1 cellular context compared by ENCODE assay signal in the genomic region with DNA sequence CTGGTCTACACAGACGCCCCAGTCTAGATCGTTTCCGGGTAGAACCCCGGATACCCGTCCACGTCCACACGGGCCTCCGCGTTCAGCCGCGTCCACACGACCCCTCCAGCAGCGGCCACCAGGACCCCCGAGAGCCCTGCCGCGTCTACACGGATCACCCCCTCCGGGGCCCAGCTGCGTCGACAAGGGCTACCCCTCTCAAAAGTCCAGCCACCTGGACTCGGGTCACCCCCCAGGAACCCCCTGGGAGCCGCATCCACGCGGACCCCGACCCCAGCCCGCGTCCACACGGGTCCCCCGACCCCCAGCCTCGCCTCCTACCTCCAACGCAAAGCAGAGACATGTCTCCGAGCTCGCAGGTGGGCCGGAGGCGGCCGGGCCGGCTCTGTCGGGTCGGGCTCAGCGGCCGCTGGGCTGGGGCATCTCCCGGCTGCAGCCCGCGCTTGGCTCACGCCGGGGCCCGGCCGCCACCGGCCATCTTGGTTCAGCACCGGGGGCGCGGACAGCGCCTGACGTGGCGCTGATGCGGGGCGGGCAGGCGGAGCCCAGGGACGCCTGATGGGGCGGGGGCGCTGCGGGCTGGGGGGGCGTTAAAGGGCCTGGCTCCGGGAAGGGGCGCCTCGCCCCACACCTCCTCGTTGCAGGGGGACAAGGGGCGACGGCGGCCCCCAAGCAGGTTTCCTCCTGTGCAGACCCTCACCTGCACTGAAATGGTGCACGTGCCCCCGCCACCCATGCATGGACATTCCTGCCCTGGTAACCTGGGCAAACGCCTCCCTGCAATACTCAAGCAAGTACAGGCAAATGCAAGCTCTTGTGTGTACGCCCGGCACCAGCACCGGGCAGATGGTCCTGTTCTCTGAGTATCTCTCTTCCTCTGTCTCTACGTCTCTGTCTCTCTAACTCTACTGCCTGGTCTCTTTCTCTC.
A peak's percentile ranks its signal among the peaks of the same experiment; 100 is the strongest.
TF ChIP-seq lines count a peak whose summit lies in the region.

A gene (minus strand): TSS at position 498 of the 928 bp plus-strand sequence. CDS start 155 bp downstream, at position 343.

TF ChIP-seq in H1, 55 proteins besides CTCF, POLR2A, EP300 and RAD21:
- TF ChIP-seq, protein P1, sequence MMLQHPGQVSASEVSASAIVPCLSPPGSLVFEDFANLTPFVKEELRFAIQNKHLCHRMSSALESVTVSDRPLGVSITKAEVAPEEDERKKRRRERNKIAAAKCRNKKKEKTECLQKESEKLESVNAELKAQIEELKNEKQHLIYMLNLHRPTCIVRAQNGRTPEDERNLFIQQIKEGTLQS (IDR thresholded peaks at IDR 0.05; ENCODE audit: insufficient read depth, low read depth, low read length), result no peak
- TF ChIP-seq CHD2 (IDR thresholded peaks at IDR 0.05; ENCODE audit: low read length) (no peak), HDAC6 (IDR thresholded peaks at IDR 0.05; ENCODE audit: low read depth, low read length) (no peak), SP1 (IDR thresholded peaks at IDR 0.05; ENCODE audit: low read depth, low read length) (no peak), ZNF274 (IDR thresholded peaks at IDR 0.05; ENCODE audit: borderline replicate concordance, extremely low read depth, low read length) (no peak), JUND (IDR thresholded peaks at IDR 0.05; ENCODE audit: low read length) (no peak), SUZ12 (IDR thresholded peaks at IDR 0.05; ENCODE audit: low read length) (no peak), GTF2F1 (IDR thresholded peaks at IDR 0.05; ENCODE audit: borderline replicate concordance, low read depth, low read length) (no peak), EGR1 (IDR thresholded peaks at IDR 0.05; ENCODE audit: borderline replicate concordance, low read depth, low read length) (no peak), RNF2 (IDR thresholded peaks at IDR 0.05; ENCODE audit: borderline replicate concordance, low read depth, low read length, missing control alignments, poor library complexity, severe bottlenecking) (no peak), ASH2L (IDR thresholded peaks at IDR 0.05; ENCODE audit: low read length) (no peak), CBX8 (IDR thresholded peaks at IDR 0.05; ENCODE audit: borderline replicate concordance, low read depth, low read length) (no peak), POLR2AphosphoS5 (IDR thresholded peaks at IDR 0.05; ENCODE audit: low read depth, low read length) (no peak), FOSL1 (IDR thresholded peaks at IDR 0.05; ENCODE audit: insufficient read depth, low read depth, low read length) (no peak), KDM1A (IDR thresholded peaks at IDR 0.05; ENCODE audit: borderline replicate concordance, low read length) (no peak), SIN3A (conservative IDR thresholded peaks at IDR 0.05 in 1 of 2, IDR thresholded peaks at IDR 0.05 in 1 of 2; ENCODE audit: low read depth in 1 of 2, low read length in 2 of 2) (peak; percentile 97 to 99), MAFK (IDR thresholded peaks at IDR 0.05; ENCODE audit: low read depth, low read length) (no peak), KDM4A (IDR thresholded peaks at IDR 0.05; ENCODE audit: low read depth, low read length, severe bottlenecking) (peak; percentile 2), CBX5 (IDR thresholded peaks at IDR 0.05; ENCODE audit: low read depth, low read length) (no peak), CHD1 (IDR thresholded peaks at IDR 0.05; ENCODE audit: low read depth, low read length) (no peak), TCF12 (IDR thresholded peaks at IDR 0.05; ENCODE audit: low read depth, low read length) (no peak), BACH1 (IDR thresholded peaks at IDR 0.05; ENCODE audit: low read length) (no peak; the same call in 1 of the 2 replicates), GABPA (IDR thresholded peaks at IDR 0.05; ENCODE audit: borderline replicate concordance, insufficient read depth, low read length) (peak; percentile 67; the same call in 1 of the 2 replicates), JUN (IDR thresholded peaks at IDR 0.05; ENCODE audit: low read depth, low read length) (no peak), RFX5 (IDR thresholded peaks at IDR 0.05; ENCODE audit: borderline replicate concordance, low read depth, low read length) (no peak), CEBPB (IDR thresholded peaks at IDR 0.05; ENCODE audit: low read depth, low read length) (no peak), SAP30 (IDR thresholded peaks at IDR 0.05; ENCODE audit: insufficient read depth, insufficient replicate concordance, low read length) (peak; percentile 52), BCL11A (IDR thresholded peaks at IDR 0.05; ENCODE audit: low read depth in 2 of 2, low read length in 2 of 2) (no peak), SP4 (IDR thresholded peaks at IDR 0.05; ENCODE audit: low read length) (no peak), CREB1 (IDR thresholded peaks at IDR 0.05) (peak; percentile 90), SIX5 (IDR thresholded peaks at IDR 0.05; ENCODE audit: low read depth, low read length) (no peak), TEAD4 (IDR thresholded peaks at IDR 0.05; ENCODE audit: low read depth, low read length) (no peak), TAF7 (optimal IDR thresholded peaks at IDR 0.05; ENCODE audit: borderline replicate concordance, low read depth, low read length) (no peak), SRF (IDR thresholded peaks at IDR 0.05; ENCODE audit: low read depth, low read length) (no peak), RBBP5 (IDR thresholded peaks at IDR 0.05; ENCODE audit: borderline replicate concordance, low read depth, low read length) (no peak), HDAC2 (IDR thresholded peaks at IDR 0.05; ENCODE audit: borderline replicate concordance in 1 of 2, low read depth in 2 of 2, low read length in 2 of 2) (peak; percentile 33 to 59; a peak in 2 of 4 replicates), PHF8 (conservative IDR thresholded peaks at IDR 0.05; ENCODE audit: low read depth, low read length) (peak; percentile 3; the same call in 1 of the 2 replicates), NANOG (IDR thresholded peaks at IDR 0.05; ENCODE audit: insufficient read depth, low read depth, low read length, poor library complexity, severe bottlenecking) (peak; percentile 2), CTBP2 (IDR thresholded peaks at IDR 0.05; ENCODE audit: borderline replicate concordance, insufficient read depth, insufficient read length, low read length) (no peak), RXRA (IDR thresholded peaks at IDR 0.05; ENCODE audit: insufficient read depth, low read depth, low read length) (no peak), NRF1 (IDR thresholded peaks at IDR 0.05; ENCODE audit: low read depth, low read length) (no peak), EZH2 (IDR thresholded peaks at IDR 0.05; ENCODE audit: low read depth, low read length, severe bottlenecking) (no peak), POU5F1 (IDR thresholded peaks at IDR 0.05; ENCODE audit: low read depth, low read length) (no peak), BRCA1 (IDR thresholded peaks at IDR 0.05; ENCODE audit: low read depth, low read length) (no peak), TAF1 (IDR thresholded peaks at IDR 0.05; ENCODE audit: low read depth, low read length) (peak; percentile 51; the same call in 1 of the 2 replicates), YY1 (IDR thresholded peaks at IDR 0.05; ENCODE audit: low read depth, low read length) (peak; percentile 98), SP2 (IDR thresholded peaks at IDR 0.05; ENCODE audit: low read length) (no peak), TBP (IDR thresholded peaks at IDR 0.05; ENCODE audit: low read depth, low read length) (peak; percentile 21; the same call in 1 of the 2 replicates), SIRT6 (IDR thresholded peaks at IDR 0.05; ENCODE audit: low read length) (no peak)
- TF ChIP-seq, protein P2, sequence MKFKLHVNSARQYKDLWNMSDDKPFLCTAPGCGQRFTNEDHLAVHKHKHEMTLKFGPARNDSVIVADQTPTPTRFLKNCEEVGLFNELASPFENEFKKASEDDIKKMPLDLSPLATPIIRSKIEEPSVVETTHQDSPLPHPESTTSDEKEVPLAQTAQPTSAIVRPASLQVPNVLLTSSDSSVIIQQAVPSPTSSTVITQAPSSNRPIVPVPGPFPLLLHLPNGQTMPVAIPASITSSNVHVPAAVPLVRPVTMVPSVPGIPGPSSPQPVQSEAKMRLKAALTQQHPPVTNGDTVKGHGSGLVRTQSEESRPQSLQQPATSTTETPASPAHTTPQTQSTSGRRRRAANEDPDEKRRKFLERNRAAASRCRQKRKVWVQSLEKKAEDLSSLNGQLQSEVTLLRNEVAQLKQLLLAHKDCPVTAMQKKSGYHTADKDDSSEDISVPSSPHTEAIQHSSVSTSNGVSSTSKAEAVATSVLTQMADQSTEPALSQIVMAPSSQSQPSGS (IDR thresholded peaks at IDR 0.05; ENCODE audit: low read length), result no peak
- TF ChIP-seq, protein P3, sequence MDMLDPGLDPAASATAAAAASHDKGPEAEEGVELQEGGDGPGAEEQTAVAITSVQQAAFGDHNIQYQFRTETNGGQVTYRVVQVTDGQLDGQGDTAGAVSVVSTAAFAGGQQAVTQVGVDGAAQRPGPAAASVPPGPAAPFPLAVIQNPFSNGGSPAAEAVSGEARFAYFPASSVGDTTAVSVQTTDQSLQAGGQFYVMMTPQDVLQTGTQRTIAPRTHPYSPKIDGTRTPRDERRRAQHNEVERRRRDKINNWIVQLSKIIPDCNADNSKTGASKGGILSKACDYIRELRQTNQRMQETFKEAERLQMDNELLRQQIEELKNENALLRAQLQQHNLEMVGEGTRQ (IDR thresholded peaks at IDR 0.05; ENCODE audit: low read length), result no peak
- TF ChIP-seq, protein P4, sequence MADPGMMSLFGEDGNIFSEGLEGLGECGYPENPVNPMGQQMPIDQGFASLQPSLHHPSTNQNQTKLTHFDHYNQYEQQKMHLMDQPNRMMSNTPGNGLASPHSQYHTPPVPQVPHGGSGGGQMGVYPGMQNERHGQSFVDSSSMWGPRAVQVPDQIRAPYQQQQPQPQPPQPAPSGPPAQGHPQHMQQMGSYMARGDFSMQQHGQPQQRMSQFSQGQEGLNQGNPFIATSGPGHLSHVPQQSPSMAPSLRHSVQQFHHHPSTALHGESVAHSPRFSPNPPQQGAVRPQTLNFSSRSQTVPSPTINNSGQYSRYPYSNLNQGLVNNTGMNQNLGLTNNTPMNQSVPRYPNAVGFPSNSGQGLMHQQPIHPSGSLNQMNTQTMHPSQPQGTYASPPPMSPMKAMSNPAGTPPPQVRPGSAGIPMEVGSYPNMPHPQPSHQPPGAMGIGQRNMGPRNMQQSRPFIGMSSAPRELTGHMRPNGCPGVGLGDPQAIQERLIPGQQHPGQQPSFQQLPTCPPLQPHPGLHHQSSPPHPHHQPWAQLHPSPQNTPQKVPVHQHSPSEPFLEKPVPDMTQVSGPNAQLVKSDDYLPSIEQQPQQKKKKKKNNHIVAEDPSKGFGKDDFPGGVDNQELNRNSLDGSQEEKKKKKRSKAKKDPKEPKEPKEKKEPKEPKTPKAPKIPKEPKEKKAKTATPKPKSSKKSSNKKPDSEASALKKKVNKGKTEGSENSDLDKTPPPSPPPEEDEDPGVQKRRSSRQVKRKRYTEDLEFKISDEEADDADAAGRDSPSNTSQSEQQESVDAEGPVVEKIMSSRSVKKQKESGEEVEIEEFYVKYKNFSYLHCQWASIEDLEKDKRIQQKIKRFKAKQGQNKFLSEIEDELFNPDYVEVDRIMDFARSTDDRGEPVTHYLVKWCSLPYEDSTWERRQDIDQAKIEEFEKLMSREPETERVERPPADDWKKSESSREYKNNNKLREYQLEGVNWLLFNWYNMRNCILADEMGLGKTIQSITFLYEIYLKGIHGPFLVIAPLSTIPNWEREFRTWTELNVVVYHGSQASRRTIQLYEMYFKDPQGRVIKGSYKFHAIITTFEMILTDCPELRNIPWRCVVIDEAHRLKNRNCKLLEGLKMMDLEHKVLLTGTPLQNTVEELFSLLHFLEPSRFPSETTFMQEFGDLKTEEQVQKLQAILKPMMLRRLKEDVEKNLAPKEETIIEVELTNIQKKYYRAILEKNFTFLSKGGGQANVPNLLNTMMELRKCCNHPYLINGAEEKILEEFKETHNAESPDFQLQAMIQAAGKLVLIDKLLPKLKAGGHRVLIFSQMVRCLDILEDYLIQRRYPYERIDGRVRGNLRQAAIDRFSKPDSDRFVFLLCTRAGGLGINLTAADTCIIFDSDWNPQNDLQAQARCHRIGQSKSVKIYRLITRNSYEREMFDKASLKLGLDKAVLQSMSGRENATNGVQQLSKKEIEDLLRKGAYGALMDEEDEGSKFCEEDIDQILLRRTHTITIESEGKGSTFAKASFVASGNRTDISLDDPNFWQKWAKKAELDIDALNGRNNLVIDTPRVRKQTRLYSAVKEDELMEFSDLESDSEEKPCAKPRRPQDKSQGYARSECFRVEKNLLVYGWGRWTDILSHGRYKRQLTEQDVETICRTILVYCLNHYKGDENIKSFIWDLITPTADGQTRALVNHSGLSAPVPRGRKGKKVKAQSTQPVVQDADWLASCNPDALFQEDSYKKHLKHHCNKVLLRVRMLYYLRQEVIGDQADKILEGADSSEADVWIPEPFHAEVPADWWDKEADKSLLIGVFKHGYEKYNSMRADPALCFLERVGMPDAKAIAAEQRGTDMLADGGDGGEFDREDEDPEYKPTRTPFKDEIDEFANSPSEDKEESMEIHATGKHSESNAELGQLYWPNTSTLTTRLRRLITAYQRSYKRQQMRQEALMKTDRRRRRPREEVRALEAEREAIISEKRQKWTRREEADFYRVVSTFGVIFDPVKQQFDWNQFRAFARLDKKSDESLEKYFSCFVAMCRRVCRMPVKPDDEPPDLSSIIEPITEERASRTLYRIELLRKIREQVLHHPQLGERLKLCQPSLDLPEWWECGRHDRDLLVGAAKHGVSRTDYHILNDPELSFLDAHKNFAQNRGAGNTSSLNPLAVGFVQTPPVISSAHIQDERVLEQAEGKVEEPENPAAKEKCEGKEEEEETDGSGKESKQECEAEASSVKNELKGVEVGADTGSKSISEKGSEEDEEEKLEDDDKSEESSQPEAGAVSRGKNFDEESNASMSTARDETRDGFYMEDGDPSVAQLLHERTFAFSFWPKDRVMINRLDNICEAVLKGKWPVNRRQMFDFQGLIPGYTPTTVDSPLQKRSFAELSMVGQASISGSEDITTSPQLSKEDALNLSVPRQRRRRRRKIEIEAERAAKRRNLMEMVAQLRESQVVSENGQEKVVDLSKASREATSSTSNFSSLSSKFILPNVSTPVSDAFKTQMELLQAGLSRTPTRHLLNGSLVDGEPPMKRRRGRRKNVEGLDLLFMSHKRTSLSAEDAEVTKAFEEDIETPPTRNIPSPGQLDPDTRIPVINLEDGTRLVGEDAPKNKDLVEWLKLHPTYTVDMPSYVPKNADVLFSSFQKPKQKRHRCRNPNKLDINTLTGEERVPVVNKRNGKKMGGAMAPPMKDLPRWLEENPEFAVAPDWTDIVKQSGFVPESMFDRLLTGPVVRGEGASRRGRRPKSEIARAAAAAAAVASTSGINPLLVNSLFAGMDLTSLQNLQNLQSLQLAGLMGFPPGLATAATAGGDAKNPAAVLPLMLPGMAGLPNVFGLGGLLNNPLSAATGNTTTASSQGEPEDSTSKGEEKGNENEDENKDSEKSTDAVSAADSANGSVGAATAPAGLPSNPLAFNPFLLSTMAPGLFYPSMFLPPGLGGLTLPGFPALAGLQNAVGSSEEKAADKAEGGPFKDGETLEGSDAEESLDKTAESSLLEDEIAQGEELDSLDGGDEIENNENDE (IDR thresholded peaks at IDR 0.05; ENCODE audit: insufficient replicate concordance, low read length), result no peak
- TF ChIP-seq, protein P5, sequence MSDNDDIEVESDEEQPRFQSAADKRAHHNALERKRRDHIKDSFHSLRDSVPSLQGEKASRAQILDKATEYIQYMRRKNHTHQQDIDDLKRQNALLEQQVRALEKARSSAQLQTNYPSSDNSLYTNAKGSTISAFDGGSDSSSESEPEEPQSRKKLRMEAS (IDR thresholded peaks at IDR 0.05), result peak; percentile 53
- TF ChIP-seq, protein P6, sequence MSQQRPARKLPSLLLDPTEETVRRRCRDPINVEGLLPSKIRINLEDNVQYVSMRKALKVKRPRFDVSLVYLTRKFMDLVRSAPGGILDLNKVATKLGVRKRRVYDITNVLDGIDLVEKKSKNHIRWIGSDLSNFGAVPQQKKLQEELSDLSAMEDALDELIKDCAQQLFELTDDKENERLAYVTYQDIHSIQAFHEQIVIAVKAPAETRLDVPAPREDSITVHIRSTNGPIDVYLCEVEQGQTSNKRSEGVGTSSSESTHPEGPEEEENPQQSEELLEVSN (IDR thresholded peaks at IDR 0.05), result no peak
